Comparison of ENCODE assay signal across 9 cellular contexts in the genomic region with DNA sequence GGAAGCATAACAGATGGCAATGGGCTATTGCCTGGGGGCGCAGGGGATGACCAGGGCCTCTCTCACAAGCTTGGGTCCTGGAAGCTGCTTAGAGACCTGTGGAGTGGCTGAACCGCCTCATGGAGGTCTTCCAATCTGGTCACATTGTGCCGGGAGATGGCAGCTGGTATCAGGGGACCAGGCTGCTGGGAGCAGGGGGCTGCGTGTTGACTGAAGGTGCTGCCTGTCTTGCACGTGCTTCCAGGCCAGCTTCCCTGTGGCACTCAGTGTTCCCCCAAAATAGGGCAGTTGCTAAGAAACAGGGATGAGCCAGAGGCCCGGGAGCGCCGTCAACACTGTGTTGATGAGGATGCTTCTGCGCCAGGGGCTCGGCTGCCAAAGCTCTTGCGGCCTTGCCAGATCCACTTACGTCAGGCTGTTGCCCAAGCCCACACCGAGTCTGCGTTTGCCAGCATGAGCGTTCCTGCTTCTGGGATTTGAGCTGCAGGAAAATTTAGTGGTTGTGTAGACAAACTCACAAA. TPM values are rescaled to one million over a fixed set of nuclear protein-coding genes. Genes with fewer than 3 reads are reported as not detected.
DNase-seq lines count a peak whose midpoint lies in the region; ATAC-seq and TF ChIP-seq lines count a peak whose summit lies in the region.
"Had no signal": no experiment of that assay in that cellular context is flagged by ENCODE, and none has a peak within 500 bp of the region (broad histone marks: within the 10 kb centered on the region; RNA-seq: fewer than 3 reads in every experiment).

No MANE protein-coding gene starts in this region.

- TF ChIP-seq CTCF in GM13976 (IDR thresholded peaks at IDR 0.05; ENCODE audit: borderline replicate concordance, control extremely low read depth, extremely low read depth, insufficient read depth, missing control alignments): no peak

- H3K27ac ChIP-seq in esophagus (ENCODE audit: low read depth in 2 of 2, low read length in 1 of 2): peak overlapping the region; percentile 83 to 90
- peak overlapping the region; percentile 99 for H3K27ac ChIP-seq in muscle layer of colon (ENCODE audit: low read depth, low read length)

- no peaks in the 10 kb centered on the region for H3K27me3 ChIP-seq in esophagus (ENCODE audit: control insufficient read depth in 1 of 2, insufficient read depth in 2 of 2, low read length in 2 of 2)
- no peaks in the 10 kb centered on the region for H3K27me3 ChIP-seq in muscle layer of colon (ENCODE audit: control insufficient read depth in 1 of 2, insufficient read depth in 2 of 2, low read length in 2 of 2)

- DNase-seq in NCI-H82 (lab: John Stamatoyannopoulos, UW): peak; percentile 83
- no peak for DNase-seq in NCI-H82 treated with DMSO at 0.1 percent for 48 hours (lab: John Stamatoyannopoulos, UW; ENCODE audit: unreplicated experiment)
- no peak for DNase-seq in NCI-H226
- no peak for DNase-seq in NOMO-1 treated with dmso at 0.1 percent for 144 hours (lab: John Stamatoyannopoulos, UW; ENCODE audit: unreplicated experiment)
- no peak for DNase-seq in GM13976 (ENCODE audit: low spot score)
- DNase-seq: stimulated activated naive CD8-positive, alpha-beta T cell treated with anti-CD3 and anti-CD28 coated beads, Interleukin-15, amount 100 ng/mL, for 72 hours had no signal

- H3K4me3 ChIP-seq in esophagus (ENCODE audit: low read depth in 1 of 2, low read length in 2 of 2) (no peak overlapping the region), muscle layer of colon (ENCODE audit: low read depth in 1 of 2, low read length in 2 of 2) (peak overlapping the region in 1 of 2 donors; percentile 14)

- in situ Hi-C loops in GM13976 (cut with MboI; ENCODE audit: low sequenced_read_pairs, unreplicated experiment): no loop called here

- WGBS in esophagus, 2 donors: 31 to 66% methylated on average over 15 of the region's 15 CpGs

- H3K4me1 ChIP-seq in esophagus (ENCODE audit: control insufficient read depth in 2 of 2, insufficient read depth in 2 of 2, low read length in 1 of 2) (peaks cover 12 to 13% of the 10 kb centered on the region in 2 donors), muscle layer of colon (ENCODE audit: insufficient read depth, low read length) (peaks cover 78% of the 10 kb centered on the region)

- peaks cover 0 to 2% of the 10 kb centered on the region in 2 donors for H3K9me3 ChIP-seq in esophagus (ENCODE audit: control insufficient read depth in 2 of 2, insufficient read depth in 1 of 2, low read depth in 1 of 2, low read length in 1 of 2)
- no peaks in the 10 kb centered on the region for H3K9me3 ChIP-seq in muscle layer of colon (ENCODE audit: low read length)

- no peak for ATAC-seq in GM19035 (IDR thresholded peaks at IDR 0.05; ENCODE audit: unreplicated experiment)
- ATAC-seq: stimulated activated naive CD8-positive, alpha-beta T cell treated with anti-CD3 and anti-CD28 coated beads, Interleukin-15, amount 100 ng/mL, for 72 hours had no signal

- H3K36me3 ChIP-seq in esophagus (ENCODE audit: control insufficient read depth in 2 of 2, insufficient read depth in 2 of 2, low read length in 1 of 2) (peaks cover 0 to 7% of the 10 kb centered on the region in 2 donors), muscle layer of colon (ENCODE audit: insufficient read depth, low read length) (no peaks in the 10 kb centered on the region)

- peak overlapping the region; percentile 5 for H3K9ac ChIP-seq in muscle layer of colon (ENCODE audit: low read length)

RNA-seq across cellular contexts. Expression of a gene that starts 39.8 kb away (rescaled TPM):
- polyA plus RNA-seq in esophagus: 10 to 100 TPM; 15.8 to 17.0 TPM
